In the genomic region with DNA sequence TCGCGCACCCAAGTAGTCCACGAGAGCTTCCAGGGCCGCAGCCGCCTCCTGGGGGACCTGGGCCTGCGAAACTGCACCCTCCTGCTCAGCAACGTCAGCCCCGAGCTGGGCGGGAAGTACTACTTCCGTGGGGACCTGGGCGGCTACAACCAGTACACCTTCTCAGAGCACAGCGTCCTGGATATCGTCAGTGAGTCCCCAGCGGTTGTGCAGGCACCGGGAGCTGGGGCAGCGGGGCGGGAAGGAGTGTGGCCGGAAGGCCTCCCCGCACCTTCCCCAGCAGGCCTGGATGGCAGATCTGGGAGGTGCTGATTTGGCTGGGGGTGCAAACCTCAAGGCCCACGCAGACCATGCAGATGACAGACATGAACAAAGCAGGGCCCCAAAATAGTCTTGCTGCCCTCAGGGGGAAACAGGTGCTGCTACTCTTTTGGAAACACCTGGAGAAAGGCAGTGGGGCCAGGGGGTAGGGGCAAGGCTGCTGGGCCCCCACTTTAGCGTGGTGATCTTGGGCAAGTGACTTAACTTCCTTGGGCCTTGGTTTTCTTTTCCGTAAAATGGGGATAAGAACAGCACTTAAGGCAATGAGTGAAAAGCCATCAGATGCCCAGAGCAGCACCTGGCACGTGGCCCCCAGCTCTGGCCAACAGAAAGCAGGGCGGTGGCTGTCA, we compare ENCODE assay signal across 1 cellular context.
TF ChIP-seq lines count a peak whose summit lies in the region.

No MANE protein-coding gene starts in this region.

TF ChIP-seq in GM23338, 12 proteins besides CTCF, POLR2A, EP300 and RAD21:
- TF ChIP-seq JUNB (IDR thresholded peaks at IDR 0.05; ENCODE audit: unreplicated experiment) (no peak), ZNF462 (CRISPR knock-in tag; IDR thresholded peaks at IDR 0.05) (no peak), POLR2AphosphoS5 (IDR thresholded peaks at IDR 0.05; ENCODE audit: low read depth) (no peak), ZNF114 (CRISPR knock-in tag; IDR thresholded peaks at IDR 0.05) (no peak), EZH2 (IDR thresholded peaks at IDR 0.05; ENCODE audit: low read depth, unreplicated experiment) (no peak), EZH2phosphoT487 (IDR thresholded peaks at IDR 0.05; ENCODE audit: unreplicated experiment) (no peak), NANOG (IDR thresholded peaks at IDR 0.05; ENCODE audit: borderline replicate concordance) (no peak), STAT1 (IDR thresholded peaks at IDR 0.05; ENCODE audit: unreplicated experiment) (no peak), ETS1 (IDR thresholded peaks at IDR 0.05) (no peak), CREB1 (CRISPR knock-in tag; IDR thresholded peaks at IDR 0.05; ENCODE audit: low read depth) (no peak)
- TF ChIP-seq, protein P1, sequence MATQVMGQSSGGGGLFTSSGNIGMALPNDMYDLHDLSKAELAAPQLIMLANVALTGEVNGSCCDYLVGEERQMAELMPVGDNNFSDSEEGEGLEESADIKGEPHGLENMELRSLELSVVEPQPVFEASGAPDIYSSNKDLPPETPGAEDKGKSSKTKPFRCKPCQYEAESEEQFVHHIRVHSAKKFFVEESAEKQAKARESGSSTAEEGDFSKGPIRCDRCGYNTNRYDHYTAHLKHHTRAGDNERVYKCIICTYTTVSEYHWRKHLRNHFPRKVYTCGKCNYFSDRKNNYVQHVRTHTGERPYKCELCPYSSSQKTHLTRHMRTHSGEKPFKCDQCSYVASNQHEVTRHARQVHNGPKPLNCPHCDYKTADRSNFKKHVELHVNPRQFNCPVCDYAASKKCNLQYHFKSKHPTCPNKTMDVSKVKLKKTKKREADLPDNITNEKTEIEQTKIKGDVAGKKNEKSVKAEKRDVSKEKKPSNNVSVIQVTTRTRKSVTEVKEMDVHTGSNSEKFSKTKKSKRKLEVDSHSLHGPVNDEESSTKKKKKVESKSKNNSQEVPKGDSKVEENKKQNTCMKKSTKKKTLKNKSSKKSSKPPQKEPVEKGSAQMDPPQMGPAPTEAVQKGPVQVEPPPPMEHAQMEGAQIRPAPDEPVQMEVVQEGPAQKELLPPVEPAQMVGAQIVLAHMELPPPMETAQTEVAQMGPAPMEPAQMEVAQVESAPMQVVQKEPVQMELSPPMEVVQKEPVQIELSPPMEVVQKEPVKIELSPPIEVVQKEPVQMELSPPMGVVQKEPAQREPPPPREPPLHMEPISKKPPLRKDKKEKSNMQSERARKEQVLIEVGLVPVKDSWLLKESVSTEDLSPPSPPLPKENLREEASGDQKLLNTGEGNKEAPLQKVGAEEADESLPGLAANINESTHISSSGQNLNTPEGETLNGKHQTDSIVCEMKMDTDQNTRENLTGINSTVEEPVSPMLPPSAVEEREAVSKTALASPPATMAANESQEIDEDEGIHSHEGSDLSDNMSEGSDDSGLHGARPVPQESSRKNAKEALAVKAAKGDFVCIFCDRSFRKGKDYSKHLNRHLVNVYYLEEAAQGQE (IDR thresholded peaks at IDR 0.05; ENCODE audit: unreplicated experiment) = no peak
